Comparison of ENCODE assay signal across 1 cellular context in the genomic region with DNA sequence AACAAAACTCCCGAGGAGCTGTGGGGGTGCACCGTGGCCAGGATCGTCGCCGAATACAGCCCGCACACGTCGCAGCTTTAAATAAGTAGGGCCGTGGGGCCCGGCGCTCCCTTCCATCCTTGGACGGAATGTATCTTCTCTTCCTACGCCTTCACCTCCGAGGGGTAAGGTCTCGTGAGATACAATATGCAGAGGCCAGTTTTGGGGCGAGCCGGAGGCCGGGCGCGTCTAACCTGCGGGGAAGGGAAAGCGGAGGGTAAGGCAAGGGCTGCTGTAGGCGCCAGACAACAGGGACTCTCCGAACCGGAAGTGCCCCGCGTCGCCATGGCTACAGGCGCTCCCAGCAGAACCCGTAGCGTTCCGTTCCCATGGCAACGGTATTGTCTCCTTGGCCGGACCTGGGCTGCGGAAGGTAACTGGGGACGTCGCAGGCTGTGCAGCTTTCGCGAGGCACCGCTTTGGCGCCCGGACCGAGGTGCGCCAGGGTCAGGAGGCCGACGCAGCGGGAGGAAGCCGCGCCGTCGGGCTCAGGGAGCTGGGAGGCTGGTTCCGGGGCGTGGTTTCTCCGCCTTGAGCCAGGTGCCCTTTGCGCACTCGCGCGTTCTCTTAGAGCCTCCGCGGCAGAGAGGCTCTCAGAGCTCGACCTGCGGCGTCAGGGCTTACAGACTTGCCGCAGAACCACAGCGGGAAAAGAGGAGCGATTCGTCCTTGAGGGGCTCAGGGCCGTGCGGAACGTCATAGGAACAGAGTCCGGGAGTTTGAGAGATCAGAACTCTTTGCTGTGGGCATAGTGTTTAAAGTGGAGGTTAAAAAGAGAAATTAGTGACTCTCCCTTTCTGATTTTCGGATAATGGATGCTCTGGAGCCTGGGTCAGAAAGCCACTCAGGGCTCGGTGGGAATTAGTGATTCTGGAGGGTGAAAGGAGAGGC.
TF ChIP-seq lines count a peak whose summit lies in the region.

A gene with protein sequence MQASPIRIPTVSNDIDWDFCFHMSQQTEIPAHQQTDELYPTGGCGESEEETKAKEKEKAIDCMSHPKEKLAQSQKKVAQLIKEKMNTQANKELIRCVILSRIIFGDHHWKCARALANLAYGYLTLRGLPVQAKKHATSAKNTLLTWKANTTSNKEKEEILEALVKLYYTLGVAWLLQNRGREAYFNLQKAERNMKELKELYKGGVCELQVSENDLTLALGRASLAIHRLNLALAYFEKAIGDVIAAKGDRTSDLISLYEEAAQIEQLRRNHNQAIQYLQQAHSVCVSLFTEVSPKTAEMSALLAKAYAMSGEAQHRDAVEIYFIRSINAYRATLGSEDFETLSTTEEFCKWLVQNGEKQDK (plus strand): TSS at position 380 of the 930 bp plus-strand sequence. CDS start 1,508 bp downstream, outside the sequence.

TF ChIP-seq in K562, 482 proteins besides CTCF, POLR2A, EP300 and RAD21 (continued from another document and continues in another):
- TF ChIP-seq, protein P1, sequence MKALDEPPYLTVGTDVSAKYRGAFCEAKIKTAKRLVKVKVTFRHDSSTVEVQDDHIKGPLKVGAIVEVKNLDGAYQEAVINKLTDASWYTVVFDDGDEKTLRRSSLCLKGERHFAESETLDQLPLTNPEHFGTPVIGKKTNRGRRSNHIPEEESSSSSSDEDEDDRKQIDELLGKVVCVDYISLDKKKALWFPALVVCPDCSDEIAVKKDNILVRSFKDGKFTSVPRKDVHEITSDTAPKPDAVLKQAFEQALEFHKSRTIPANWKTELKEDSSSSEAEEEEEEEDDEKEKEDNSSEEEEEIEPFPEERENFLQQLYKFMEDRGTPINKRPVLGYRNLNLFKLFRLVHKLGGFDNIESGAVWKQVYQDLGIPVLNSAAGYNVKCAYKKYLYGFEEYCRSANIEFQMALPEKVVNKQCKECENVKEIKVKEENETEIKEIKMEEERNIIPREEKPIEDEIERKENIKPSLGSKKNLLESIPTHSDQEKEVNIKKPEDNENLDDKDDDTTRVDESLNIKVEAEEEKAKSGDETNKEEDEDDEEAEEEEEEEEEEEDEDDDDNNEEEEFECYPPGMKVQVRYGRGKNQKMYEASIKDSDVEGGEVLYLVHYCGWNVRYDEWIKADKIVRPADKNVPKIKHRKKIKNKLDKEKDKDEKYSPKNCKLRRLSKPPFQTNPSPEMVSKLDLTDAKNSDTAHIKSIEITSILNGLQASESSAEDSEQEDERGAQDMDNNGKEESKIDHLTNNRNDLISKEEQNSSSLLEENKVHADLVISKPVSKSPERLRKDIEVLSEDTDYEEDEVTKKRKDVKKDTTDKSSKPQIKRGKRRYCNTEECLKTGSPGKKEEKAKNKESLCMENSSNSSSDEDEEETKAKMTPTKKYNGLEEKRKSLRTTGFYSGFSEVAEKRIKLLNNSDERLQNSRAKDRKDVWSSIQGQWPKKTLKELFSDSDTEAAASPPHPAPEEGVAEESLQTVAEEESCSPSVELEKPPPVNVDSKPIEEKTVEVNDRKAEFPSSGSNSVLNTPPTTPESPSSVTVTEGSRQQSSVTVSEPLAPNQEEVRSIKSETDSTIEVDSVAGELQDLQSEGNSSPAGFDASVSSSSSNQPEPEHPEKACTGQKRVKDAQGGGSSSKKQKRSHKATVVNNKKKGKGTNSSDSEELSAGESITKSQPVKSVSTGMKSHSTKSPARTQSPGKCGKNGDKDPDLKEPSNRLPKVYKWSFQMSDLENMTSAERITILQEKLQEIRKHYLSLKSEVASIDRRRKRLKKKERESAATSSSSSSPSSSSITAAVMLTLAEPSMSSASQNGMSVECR (CRISPR knock-in tag; IDR thresholded peaks at IDR 0.05), result peak; percentile 95
- TF ChIP-seq ETV1 (tag; conservative IDR thresholded peaks at IDR 0.05; ENCODE audit: low read depth), result peak; percentile 87
- TF ChIP-seq, protein P2, sequence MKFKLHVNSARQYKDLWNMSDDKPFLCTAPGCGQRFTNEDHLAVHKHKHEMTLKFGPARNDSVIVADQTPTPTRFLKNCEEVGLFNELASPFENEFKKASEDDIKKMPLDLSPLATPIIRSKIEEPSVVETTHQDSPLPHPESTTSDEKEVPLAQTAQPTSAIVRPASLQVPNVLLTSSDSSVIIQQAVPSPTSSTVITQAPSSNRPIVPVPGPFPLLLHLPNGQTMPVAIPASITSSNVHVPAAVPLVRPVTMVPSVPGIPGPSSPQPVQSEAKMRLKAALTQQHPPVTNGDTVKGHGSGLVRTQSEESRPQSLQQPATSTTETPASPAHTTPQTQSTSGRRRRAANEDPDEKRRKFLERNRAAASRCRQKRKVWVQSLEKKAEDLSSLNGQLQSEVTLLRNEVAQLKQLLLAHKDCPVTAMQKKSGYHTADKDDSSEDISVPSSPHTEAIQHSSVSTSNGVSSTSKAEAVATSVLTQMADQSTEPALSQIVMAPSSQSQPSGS (CRISPR knock-in tag; IDR thresholded peaks at IDR 0.05), result no peak
- TF ChIP-seq, protein P3, sequence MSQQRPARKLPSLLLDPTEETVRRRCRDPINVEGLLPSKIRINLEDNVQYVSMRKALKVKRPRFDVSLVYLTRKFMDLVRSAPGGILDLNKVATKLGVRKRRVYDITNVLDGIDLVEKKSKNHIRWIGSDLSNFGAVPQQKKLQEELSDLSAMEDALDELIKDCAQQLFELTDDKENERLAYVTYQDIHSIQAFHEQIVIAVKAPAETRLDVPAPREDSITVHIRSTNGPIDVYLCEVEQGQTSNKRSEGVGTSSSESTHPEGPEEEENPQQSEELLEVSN (IDR thresholded peaks at IDR 0.05; ENCODE audit: borderline replicate concordance in 1 of 2, extremely low read depth in 1 of 2, insufficient read depth in 1 of 2, insufficient read length in 1 of 2, low read depth in 1 of 2, low read length in 1 of 2, poor library complexity in 1 of 2, severe bottlenecking in 1 of 2), result peak; percentile 87 to 92
- TF ChIP-seq, protein P4, sequence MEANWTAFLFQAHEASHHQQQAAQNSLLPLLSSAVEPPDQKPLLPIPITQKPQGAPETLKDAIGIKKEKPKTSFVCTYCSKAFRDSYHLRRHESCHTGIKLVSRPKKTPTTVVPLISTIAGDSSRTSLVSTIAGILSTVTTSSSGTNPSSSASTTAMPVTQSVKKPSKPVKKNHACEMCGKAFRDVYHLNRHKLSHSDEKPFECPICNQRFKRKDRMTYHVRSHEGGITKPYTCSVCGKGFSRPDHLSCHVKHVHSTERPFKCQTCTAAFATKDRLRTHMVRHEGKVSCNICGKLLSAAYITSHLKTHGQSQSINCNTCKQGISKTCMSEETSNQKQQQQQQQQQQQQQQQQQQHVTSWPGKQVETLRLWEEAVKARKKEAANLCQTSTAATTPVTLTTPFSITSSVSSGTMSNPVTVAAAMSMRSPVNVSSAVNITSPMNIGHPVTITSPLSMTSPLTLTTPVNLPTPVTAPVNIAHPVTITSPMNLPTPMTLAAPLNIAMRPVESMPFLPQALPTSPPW (CRISPR knock-in tag; IDR thresholded peaks at IDR 0.05), result no peak
- TF ChIP-seq NFIC (IDR thresholded peaks at IDR 0.05), result peak; percentile 60
- no peak for TF ChIP-seq CBFA2T2 (conservative IDR thresholded peaks at IDR 0.05)
- no peak for TF ChIP-seq ZNF431 (CRISPR knock-in tag; IDR thresholded peaks at IDR 0.05)
- TF ChIP-seq MECOM (CRISPR knock-in tag; IDR thresholded peaks at IDR 0.05), result no peak
- no peak for TF ChIP-seq ETV6 (IDR thresholded peaks at IDR 0.05; ENCODE audit: borderline replicate concordance in 1 of 2, low read depth in 2 of 2, low read length in 1 of 2)
- no peak for TF ChIP-seq ETV6 (CRISPR knock-in tag; IDR thresholded peaks at IDR 0.05; ENCODE audit: borderline replicate concordance)
- TF ChIP-seq DMBX1 (CRISPR knock-in tag; IDR thresholded peaks at IDR 0.05; ENCODE audit: borderline replicate concordance), result no peak
- TF ChIP-seq TAF7 (tag; IDR thresholded peaks at IDR 0.05), result peak; percentile 47; the same call in 1 of the 2 replicates
- TF ChIP-seq ZNF778 (CRISPR knock-in tag; IDR thresholded peaks at IDR 0.05), result no peak
- no peak for TF ChIP-seq NR2F6 (CRISPR knock-in tag; IDR thresholded peaks at IDR 0.05)
- no peak for TF ChIP-seq CREB1 (IDR thresholded peaks at IDR 0.05)
- peak; percentile 60 for TF ChIP-seq CREB1 (CRISPR knock-in tag; IDR thresholded peaks at IDR 0.05)
- TF ChIP-seq FIP1L1 (IDR thresholded peaks at IDR 0.05; ENCODE audit: low read depth, low read length, poor library complexity, severe bottlenecking), result no peak
- 0 out of 2 replicates have a peak, but pooled peaks have one; percentile 2 for TF ChIP-seq ZNF561 (CRISPR knock-in tag; conservative IDR thresholded peaks at IDR 0.05)
- TF ChIP-seq SMAD4 (CRISPR knock-in tag; conservative IDR thresholded peaks at IDR 0.05), result peak; percentile 57; the same call in 1 of the 2 replicates
- peak; percentile 87; the same call in 1 of the 2 replicates for TF ChIP-seq MTA3 (IDR thresholded peaks at IDR 0.05; ENCODE audit: borderline replicate concordance)
- TF ChIP-seq LEF1 (IDR thresholded peaks at IDR 0.05), result no peak
- TF ChIP-seq SREBF2 (CRISPR knock-in tag; IDR thresholded peaks at IDR 0.05), result no peak
- TF ChIP-seq, protein P5, sequence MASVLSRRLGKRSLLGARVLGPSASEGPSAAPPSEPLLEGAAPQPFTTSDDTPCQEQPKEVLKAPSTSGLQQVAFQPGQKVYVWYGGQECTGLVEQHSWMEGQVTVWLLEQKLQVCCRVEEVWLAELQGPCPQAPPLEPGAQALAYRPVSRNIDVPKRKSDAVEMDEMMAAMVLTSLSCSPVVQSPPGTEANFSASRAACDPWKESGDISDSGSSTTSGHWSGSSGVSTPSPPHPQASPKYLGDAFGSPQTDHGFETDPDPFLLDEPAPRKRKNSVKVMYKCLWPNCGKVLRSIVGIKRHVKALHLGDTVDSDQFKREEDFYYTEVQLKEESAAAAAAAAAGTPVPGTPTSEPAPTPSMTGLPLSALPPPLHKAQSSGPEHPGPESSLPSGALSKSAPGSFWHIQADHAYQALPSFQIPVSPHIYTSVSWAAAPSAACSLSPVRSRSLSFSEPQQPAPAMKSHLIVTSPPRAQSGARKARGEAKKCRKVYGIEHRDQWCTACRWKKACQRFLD (CRISPR knock-in tag; IDR thresholded peaks at IDR 0.05), result peak; percentile 31; the same call in 1 of the 2 replicates
- peak; percentile 82; the same call in 1 of the 2 replicates for TF ChIP-seq CTBP1 (IDR thresholded peaks at IDR 0.05; ENCODE audit: borderline replicate concordance)
- no peak for TF ChIP-seq ZNF133 (CRISPR knock-in tag; IDR thresholded peaks at IDR 0.05)
- TF ChIP-seq, protein P6, sequence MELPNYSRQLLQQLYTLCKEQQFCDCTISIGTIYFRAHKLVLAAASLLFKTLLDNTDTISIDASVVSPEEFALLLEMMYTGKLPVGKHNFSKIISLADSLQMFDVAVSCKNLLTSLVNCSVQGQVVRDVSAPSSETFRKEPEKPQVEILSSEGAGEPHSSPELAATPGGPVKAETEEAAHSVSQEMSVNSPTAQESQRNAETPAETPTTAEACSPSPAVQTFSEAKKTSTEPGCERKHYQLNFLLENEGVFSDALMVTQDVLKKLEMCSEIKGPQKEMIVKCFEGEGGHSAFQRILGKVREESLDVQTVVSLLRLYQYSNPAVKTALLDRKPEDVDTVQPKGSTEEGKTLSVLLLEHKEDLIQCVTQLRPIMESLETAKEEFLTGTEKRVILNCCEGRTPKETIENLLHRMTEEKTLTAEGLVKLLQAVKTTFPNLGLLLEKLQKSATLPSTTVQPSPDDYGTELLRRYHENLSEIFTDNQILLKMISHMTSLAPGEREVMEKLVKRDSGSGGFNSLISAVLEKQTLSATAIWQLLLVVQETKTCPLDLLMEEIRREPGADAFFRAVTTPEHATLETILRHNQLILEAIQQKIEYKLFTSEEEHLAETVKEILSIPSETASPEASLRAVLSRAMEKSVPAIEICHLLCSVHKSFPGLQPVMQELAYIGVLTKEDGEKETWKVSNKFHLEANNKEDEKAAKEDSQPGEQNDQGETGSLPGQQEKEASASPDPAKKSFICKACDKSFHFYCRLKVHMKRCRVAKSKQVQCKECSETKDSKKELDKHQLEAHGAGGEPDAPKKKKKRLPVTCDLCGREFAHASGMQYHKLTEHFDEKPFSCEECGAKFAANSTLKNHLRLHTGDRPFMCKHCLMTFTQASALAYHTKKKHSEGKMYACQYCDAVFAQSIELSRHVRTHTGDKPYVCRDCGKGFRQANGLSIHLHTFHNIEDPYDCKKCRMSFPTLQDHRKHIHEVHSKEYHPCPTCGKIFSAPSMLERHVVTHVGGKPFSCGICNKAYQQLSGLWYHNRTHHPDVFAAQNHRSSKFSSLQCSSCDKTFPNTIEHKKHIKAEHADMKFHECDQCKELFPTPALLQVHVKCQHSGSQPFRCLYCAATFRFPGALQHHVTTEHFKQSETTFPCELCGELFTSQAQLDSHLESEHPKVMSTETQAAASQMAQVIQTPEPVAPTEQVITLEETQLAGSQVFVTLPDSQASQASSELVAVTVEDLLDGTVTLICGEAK (IDR thresholded peaks at IDR 0.05), result peak; percentile 95
- TF ChIP-seq, protein P6 (CRISPR knock-in tag; IDR thresholded peaks at IDR 0.05), result no peak
- peak; percentile 96 for TF ChIP-seq GABPB1 (CRISPR knock-in tag; IDR thresholded peaks at IDR 0.05)
- TF ChIP-seq, protein P7, sequence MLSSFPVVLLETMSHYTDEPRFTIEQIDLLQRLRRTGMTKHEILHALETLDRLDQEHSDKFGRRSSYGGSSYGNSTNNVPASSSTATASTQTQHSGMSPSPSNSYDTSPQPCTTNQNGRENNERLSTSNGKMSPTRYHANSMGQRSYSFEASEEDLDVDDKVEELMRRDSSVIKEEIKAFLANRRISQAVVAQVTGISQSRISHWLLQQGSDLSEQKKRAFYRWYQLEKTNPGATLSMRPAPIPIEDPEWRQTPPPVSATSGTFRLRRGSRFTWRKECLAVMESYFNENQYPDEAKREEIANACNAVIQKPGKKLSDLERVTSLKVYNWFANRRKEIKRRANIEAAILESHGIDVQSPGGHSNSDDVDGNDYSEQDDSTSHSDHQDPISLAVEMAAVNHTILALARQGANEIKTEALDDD (IDR thresholded peaks at IDR 0.05), result no peak
- peak; percentile 93 for TF ChIP-seq ETV5 (CRISPR knock-in tag; IDR thresholded peaks at IDR 0.05; ENCODE audit: low read depth)
- TF ChIP-seq MEF2D (tag; conservative IDR thresholded peaks at IDR 0.05; ENCODE audit: low read depth), result no peak
